8 cellular contexts compared by ENCODE assay signal in genomic region chr13:75760182-75760981, GRCh38.
DNase-seq lines count a peak whose midpoint lies in the region; ATAC-seq, FAIRE-seq and TF ChIP-seq lines count a peak whose summit lies in the region.

No MANE protein-coding gene starts in this region.

- H3K4me2 ChIP-seq in A549 = peak overlapping the region; percentile 99

- H3K27me3 ChIP-seq in rectal smooth muscle tissue (ENCODE audit: control insufficient read depth, insufficient read depth, low read length) = no peaks in the 10 kb centered on the region

- peak in 1 of 2 experiments; percentile 25; a peak in 2 of 5 replicates for TF ChIP-seq RAD21 in A549 (conservative IDR thresholded peaks at IDR 0.05 in 1 of 2, IDR thresholded peaks at IDR 0.05 in 1 of 2)

- POLR2A ChIA-PET in A549 (lab: Yijun Ruan, JAX) = interaction anchor here (0.5 kb wide), 1 partner anchor 10 kb away, joined by 5 read pairs; no protein-coding TSS in a partner anchor
- POLR2A ChIA-PET in RWPE1 (lab: Yijun Ruan, JAX; ENCODE audit: low non-redundant PET) = interaction anchor here (1.0 kb wide), 1 partner anchor 10 kb away, joined by 3 read pairs; no protein-coding TSS in a partner anchor

- no peak for TF ChIP-seq EP300 in A549 (IDR thresholded peaks at IDR 0.05)

- no peaks in the 10 kb centered on the region for H3K36me3 ChIP-seq in rectal smooth muscle tissue (ENCODE audit: control insufficient read depth, insufficient read depth, low read length)

- TF ChIP-seq CTCF in A549 (IDR thresholded peaks at IDR 0.05) (no peak), RWPE1 (conservative IDR thresholded peaks at IDR 0.05; ENCODE audit: low read depth) (no peak), fibroblast of villous mesenchyme (IDR thresholded peaks at IDR 0.05; ENCODE audit: insufficient read depth, low read depth, low read length) (peak; percentile 21)

- ATAC-seq in A549 = peak; percentile 92 to 96
- peak; percentile 53 for ATAC-seq in GM18861 (IDR thresholded peaks at IDR 0.05; ENCODE audit: unreplicated experiment)
- ATAC-seq in HG03354 (IDR thresholded peaks at IDR 0.05; ENCODE audit: poor library complexity, severe bottlenecking, unreplicated experiment) = peak; percentile 54
- ATAC-seq in GM18520 (IDR thresholded peaks at IDR 0.05; ENCODE audit: unreplicated experiment) = no peak
- no peak for ATAC-seq in GM21515 (IDR thresholded peaks at IDR 0.05; ENCODE audit: unreplicated experiment)

- DNase-seq in A549 (ENCODE audit: low read depth in 1 of 2, low spot score in 1 of 2) (peak; percentile 50 to 75), RWPE1 (ENCODE audit: low spot score) (peak; percentile 68), fibroblast of villous mesenchyme (ENCODE audit: low read depth) (peak; percentile 57)

- no peak overlapping the region for H3K9ac ChIP-seq in rectal smooth muscle tissue (ENCODE audit: low read length)

- H3K4me3 ChIP-seq in A549 (peak overlapping the region; percentile 48), fibroblast of villous mesenchyme (ENCODE audit: low read depth, low read length) (peak overlapping the region; percentile 51), rectal smooth muscle tissue (ENCODE audit: low read length) (peak overlapping the region; percentile 58)

- no peak for TF ChIP-seq POLR2A in A549 (IDR thresholded peaks at IDR 0.05; ENCODE audit: low read length)

- CTCF ChIA-PET in A549 (lab: Yijun Ruan, JAX) = interaction anchor here (0.6 to 2.7 kb wide), 8 partner anchors 13 to 1219 kb away, joined by 3 to 16 read pairs (median 6); no protein-coding TSS in a partner anchor
- CTCF ChIA-PET in RWPE1 (lab: Yijun Ruan, JAX) = interaction anchor here (0.5 to 2.1 kb wide), 8 partner anchors 11 to 292 kb away, joined by 3 to 10 read pairs (median 3); no protein-coding TSS in a partner anchor

- H3K4me1 ChIP-seq in A549 = peaks cover 30% of the 10 kb centered on the region
- H3K4me1 ChIP-seq in rectal smooth muscle tissue (ENCODE audit: control insufficient read depth, insufficient read depth, low read length) = no peaks in the 10 kb centered on the region

- H3K9me3 ChIP-seq in A549 = no peaks in the 10 kb centered on the region

- no peak for FAIRE-seq in A549 (lab: Jason Lieb, UNC)

- H3K27ac ChIP-seq in A549 (peak overlapping the region; percentile 80 to 83), RWPE1 (no peak overlapping the region), rectal smooth muscle tissue (ENCODE audit: low read depth, low read length) (no peak overlapping the region)

- WGBS in A549 (ENCODE audit: missing lambda C conversion rate) = 3% methylated on average over 9 of the region's 9 CpGs

TF ChIP-seq in A549, 52 proteins besides CTCF, POLR2A, EP300 and RAD21:
- TF ChIP-seq JUN (IDR thresholded peaks at IDR 0.05) (0 out of 5 replicates have a peak, but pooled peaks of 1 of the 2 experiments have one; percentile 30), NPAS2 (CRISPR knock-in tag; IDR thresholded peaks at IDR 0.05; ENCODE audit: borderline replicate concordance) (no peak), MAX (IDR thresholded peaks at IDR 0.05) (0 out of 2 replicates have a peak, but pooled peaks have one; percentile 11), FOXS1 (CRISPR knock-in tag; IDR thresholded peaks at IDR 0.05) (no peak)
TF ChIP-seq in A549: peak in this region for 2.

Comparison
In these comparisons a context has a peak if more than half of its experiments do, and no peak if none do; other contexts are left out.
1. ATAC-seq: peak in A549 (2 of 2), GM18861 (single experiment) and HG03354 (single experiment); none in GM18520 (single experiment) and GM21515 (single experiment).
2. H3K27ac ChIP-seq: peak in A549 (2 of 2); none in RWPE1 (single experiment) and rectal smooth muscle tissue (single experiment).
3. Peak in every context shown above with its lines, with median percentiles within 50 percentile points of each other: DNase-seq and H3K4me3 ChIP-seq.